ENCODE assay signal across 1 cellular context in genomic region chr5:111737716-111738115, GRCh38.
TF ChIP-seq lines count a peak whose summit lies in the region.

No MANE protein-coding gene starts in this region.

TF ChIP-seq in WTC11, 78 proteins besides CTCF, POLR2A, EP300 and RAD21 (continued from another document):
- TF ChIP-seq E2F5 (CRISPR knock-in tag; IDR thresholded peaks at IDR 0.05) (no peak), MYBL2 (CRISPR knock-in tag; IDR thresholded peaks at IDR 0.05) (no peak), E2F1 (CRISPR knock-in tag; IDR thresholded peaks at IDR 0.05) (no peak), NR2C2 (CRISPR knock-in tag; IDR thresholded peaks at IDR 0.05) (no peak), TEAD1 (CRISPR knock-in tag; IDR thresholded peaks at IDR 0.05) (no peak)
